Comparison of ENCODE assay signal across 16 cellular contexts in the genomic region with DNA sequence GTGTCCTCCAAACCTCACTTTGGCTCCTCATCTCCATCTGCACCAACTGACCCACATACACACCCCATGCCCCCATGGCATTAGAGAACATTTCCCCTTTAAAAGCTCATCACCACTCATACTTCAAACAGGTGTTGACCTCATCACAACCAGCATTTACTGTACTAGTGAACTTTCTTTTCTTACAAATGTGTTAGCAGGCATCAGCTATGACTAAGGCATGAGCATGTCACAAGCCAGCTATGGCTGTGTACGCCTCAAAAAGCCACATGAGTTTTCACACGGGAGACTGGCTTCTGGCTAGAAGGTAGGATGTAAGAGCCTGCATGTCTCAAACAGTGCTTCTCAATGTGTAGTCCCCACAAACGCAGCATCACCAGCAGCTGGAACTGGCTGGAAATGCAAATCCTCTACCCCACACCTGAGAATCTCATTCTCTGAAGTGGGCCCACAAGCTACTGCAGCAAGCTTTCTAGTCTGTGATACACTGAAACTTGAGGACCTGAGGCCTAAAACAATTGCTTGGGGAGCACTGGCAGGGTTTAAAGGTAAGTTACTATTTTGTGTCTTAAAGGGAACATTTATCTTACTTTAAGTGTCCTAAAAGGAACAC.
"Had no signal": no experiment of that assay in that cellular context is flagged by ENCODE, and none has a peak within 500 bp of the region (broad histone marks: within the 10 kb centered on the region; RNA-seq: fewer than 3 reads in every experiment).

No MANE protein-coding gene starts in this region.

- H3K4me1 Mint-ChIP-seq: activated naive CD4-positive, alpha-beta T cell treated with anti-CD3 and anti-CD28 coated beads, Interleukin-2, amount 50 U/mL, for 24 hours; endodermal cell; mesothelial cell of epicardium; naive B cell had no signal

- H3K27ac Mint-ChIP-seq: endodermal cell, mesothelial cell of epicardium had no signal

- H3K4me3 Mint-ChIP-seq: activated naive CD4-positive, alpha-beta T cell treated with anti-CD3 and anti-CD28 coated beads, Interleukin-2, amount 50 U/mL, for 24 hours; endodermal cell; mesothelial cell of epicardium; naive B cell had no signal

- H3K9me3 Mint-ChIP-seq: activated naive CD4-positive, alpha-beta T cell treated with anti-CD3 and anti-CD28 coated beads, Interleukin-2, amount 50 U/mL, for 24 hours; endodermal cell; mesothelial cell of epicardium; naive B cell had no signal

- H3K27me3 Mint-ChIP-seq: activated naive CD4-positive, alpha-beta T cell treated with anti-CD3 and anti-CD28 coated beads, Interleukin-2, amount 50 U/mL, for 24 hours; naive B cell had no signal

- ATAC-seq: left cardiac atrium, lower lobe of right lung, pancreas had no signal

- DNase-seq: activated CD4-positive, alpha-beta T cell treated with anti-CD3 and anti-CD28 coated beads for 1 hour; activated CD8-positive, alpha-beta memory T cell treated with anti-CD3 and anti-CD28 coated beads for 24 hours; activated effector memory CD4-positive, alpha-beta T cell treated with Interleukin-2 at 50 U/mL for 16 hours; amygdala; brain microvascular endothelial cell; dermis blood vessel endothelial cell; endodermal cell; glutamatergic neuron; left cardiac atrium; lower lobe of right lung; naive B cell; pancreas; stimulated activated CD4-positive, alpha-beta T cell treated with anti-CD3 and anti-CD28 coated beads, Interleukin-4, amount 100 ng/mL, for 24 hours; thyroid gland had no signal
